Comparison of ENCODE assay signal across 8 cellular contexts in genomic region chr7:73578342-73579124, GRCh38.
DNase-seq lines count a peak whose midpoint lies in the region; ATAC-seq and FAIRE-seq lines count a peak whose summit lies in the region.

TSS of gene TBL2 (minus strand) at chr7:73578579. CDS start at chr7:73578549, 30 bp downstream.

- ATAC-seq in HG03457 (IDR thresholded peaks at IDR 0.05; ENCODE audit: unreplicated experiment): peak; percentile 81

- peak within 1 kb of the TSS; percentile 98 for H3K4me2 ChIP-seq in BLaER1

- no peaks in the 10 kb centered on the region for H3K9me3 ChIP-seq in BLaER1

- H3K4me1 ChIP-seq in BLaER1: peaks cover 48% of the 10 kb centered on the region

- H3K27ac ChIP-seq in BLaER1 (peak within 1 kb of the TSS; percentile 96), cingulate gyrus (ENCODE audit: low read depth, low read length) (peak within 1 kb of the TSS; percentile 69), layer of hippocampus (ENCODE audit: low read depth, low read length) (peak within 1 kb of the TSS; percentile 88)

- DNase-seq in GM19239 (ENCODE audit: insufficient read length, low spot score) (peak; percentile 96), NCI-H524 treated with DMSO at 0.1 percent for 48 hours (lab: John Stamatoyannopoulos, UW) (peak; percentile 73)
- DNase-seq in activated CD4-positive, alpha-beta T cell treated with anti-CD3 and anti-CD28 coated beads for 4 hours: peak; percentile 98 to 99
- DNase-seq in stimulated activated CD4-positive, alpha-beta T cell treated with anti-CD3 and anti-CD28 coated beads, Interleukin-1b, Interleukin-23, amount 100 ng/mL, for 4 hours (ENCODE audit: low read depth in 2 of 2): peak; percentile 96 to 99

- H3K27me3 ChIP-seq in BLaER1: no peaks in the 10 kb centered on the region
- no peaks in the 10 kb centered on the region for H3K27me3 ChIP-seq in layer of hippocampus (ENCODE audit: control insufficient read depth, insufficient read depth, low read length)

- peak within 1 kb of the TSS; percentile 93 for H3K9ac ChIP-seq in BLaER1

- H3K36me3 ChIP-seq in BLaER1: peaks cover 29% of the 10 kb centered on the region

- peaks cover 40% of the 10 kb centered on the region for H4K20me1 ChIP-seq in BLaER1

- peak; percentile 91 for FAIRE-seq in GM19239 (lab: Jason Lieb, UNC)

- peak within 1 kb of the TSS; percentile 87 for H3K4me3 ChIP-seq in BLaER1

Comparison
In these comparisons a context has a peak if more than half of its experiments do, and no peak if none do; other contexts are left out.
1. Peak in every context shown above with its lines: DNase-seq, ATAC-seq, H3K4me3 ChIP-seq and H3K27ac ChIP-seq.